23 cellular contexts compared by ENCODE assay signal in the genomic region with DNA sequence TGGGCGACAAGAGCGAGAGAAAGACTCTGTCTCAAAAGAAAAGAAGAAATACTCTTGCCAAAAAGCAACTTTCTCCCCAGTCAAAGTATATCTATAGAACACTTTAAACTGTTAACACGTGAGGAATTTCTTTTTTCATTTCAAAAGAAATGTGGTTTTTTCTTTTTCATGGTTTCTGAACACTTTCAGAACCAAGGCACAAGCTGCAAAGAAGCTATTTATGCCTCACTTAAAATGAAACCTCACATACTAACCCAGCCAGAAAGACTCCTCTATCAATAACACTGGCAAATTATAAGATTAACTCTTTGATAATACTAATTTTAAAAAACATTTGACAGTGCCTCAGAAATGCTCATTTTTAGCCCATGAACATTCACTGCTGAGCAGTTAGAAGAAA. TPM values are rescaled to one million over a fixed set of nuclear protein-coding genes. Genes with fewer than 3 reads are reported as not detected.
A peak's percentile ranks its signal among the peaks of the same experiment; 100 is the strongest.
DNase-seq lines count a peak whose midpoint lies in the region; ATAC-seq and TF ChIP-seq lines count a peak whose summit lies in the region.
"Had no signal": no experiment of that assay in that cellular context is flagged by ENCODE, and none has a peak within 500 bp of the region (broad histone marks: within the 10 kb centered on the region; RNA-seq: fewer than 3 reads in every experiment).

No MANE protein-coding gene starts in this region.

- TF ChIP-seq CTCF in cardiac muscle cell (IDR thresholded peaks at IDR 0.05; ENCODE audit: low read depth, low read length) (no peak), MM.1S (IDR thresholded peaks at IDR 0.05; ENCODE audit: low read length) (no peak)

- no peak overlapping the region for H3K9ac ChIP-seq in MM.1S (ENCODE audit: low read length)
- H3K9ac ChIP-seq: GM23248 had no signal

- H3K4me3 ChIP-seq in cardiac muscle cell: no peak overlapping the region
- H3K4me3 ChIP-seq in MM.1S (ENCODE audit: low read length): peak overlapping the region; percentile 28
- H3K4me3 ChIP-seq: GM23248, HAP-1, MG63, PC-9 had no signal

- H3K4me1 ChIP-seq in cardiac muscle cell (ENCODE audit: low read depth) (peaks cover 49% of the 10 kb centered on the region), MM.1S (ENCODE audit: low read length) (peaks cover 12% of the 10 kb centered on the region)
- H3K4me1 ChIP-seq: HAP-1 had no signal

- no peaks in the 10 kb centered on the region for H4K20me1 ChIP-seq in MM.1S (ENCODE audit: insufficient read depth, low read length)

- DNase-seq in cardiac muscle cell (ENCODE audit: low read depth in 1 of 2, low spot score in 1 of 2): no peak
- DNase-seq in left ventricle myocardium superior: no peak
- DNase-seq in MM.1S: peak; percentile 55
- DNase-seq in left lobe of liver (ENCODE audit: low spot score): no peak
- DNase-seq in substantia nigra (lab: John Stamatoyannopoulos, UW): no peak
- DNase-seq: BE2C; CD4-positive, alpha-beta T cell; GM23248; KBM-7; MG63; NCI-H2029; NCI-H446; NCI-H524 treated with DMSO at 0.1 percent for 48 hours; NCI-H774; NK-92 treated with Interleukin-12 subunit alpha and Interleukin-12 subunit beta, amount 100 ng/mL, for 24 hours; PC-9; SHP77; T-cell had no signal

- intact Hi-C loops in left ventricle myocardium superior (cut with micrococcal nuclease): no loop called here

- peak overlapping the region; percentile 41 for H3K4me2 ChIP-seq in MM.1S (ENCODE audit: low read depth, low read length)
- H3K4me2 ChIP-seq: PC-9 had no signal

- H3F3A ChIP-seq in MM.1S (ENCODE audit: insufficient read depth, low read length): peaks cover 13% of the 10 kb centered on the region

- H3K79me2 ChIP-seq in MM.1S (ENCODE audit: low read length): no peaks in the 10 kb centered on the region

- H3K36me3 ChIP-seq in cardiac muscle cell: peaks cover 55% of the 10 kb centered on the region
- no peaks in the 10 kb centered on the region for H3K36me3 ChIP-seq in MM.1S (replicated peaks; ENCODE audit: insufficient read depth, low read length)

- no peak for ATAC-seq in left ventricle myocardium superior
- ATAC-seq in GM18498 (IDR thresholded peaks at IDR 0.05; ENCODE audit: unreplicated experiment): peak; percentile 64
- peak; percentile 50 for ATAC-seq in GM21360 (IDR thresholded peaks at IDR 0.05; ENCODE audit: unreplicated experiment)
- no peak for ATAC-seq in left lobe of liver
- ATAC-seq in HG03520 (IDR thresholded peaks at IDR 0.05; ENCODE audit: unreplicated experiment): no peak
- ATAC-seq: T-cell had no signal

- no peaks in the 10 kb centered on the region for H3K9me2 ChIP-seq in MM.1S (replicated peaks; ENCODE audit: insufficient read depth, low read length)

- H3K9me3 ChIP-seq in cardiac muscle cell (ENCODE audit: low read depth) (no peaks in the 10 kb centered on the region), MM.1S (replicated peaks; ENCODE audit: insufficient read depth, low read length) (no peaks in the 10 kb centered on the region)
- H3K9me3 ChIP-seq: BE2C, HAP-1, MG63 had no signal

- H3K27ac ChIP-seq in cardiac muscle cell (peak overlapping the region; percentile 79), MM.1S (ENCODE audit: low read length) (peak overlapping the region; percentile 46; the same call in 1 of the 2 replicates), substantia nigra (ENCODE audit: low read depth, low read length, poor library complexity, severe bottlenecking) (no peak overlapping the region)
- H3K27ac ChIP-seq: 22Rv1, GM23248, PC-9 had no signal

- no peaks in the 10 kb centered on the region for H3K27me3 ChIP-seq in cardiac muscle cell
- H3K27me3 ChIP-seq in MM.1S (replicated peaks; ENCODE audit: insufficient read depth, low read length): no peaks in the 10 kb centered on the region
- H3K27me3 ChIP-seq: BE2C, MG63 had no signal

- H2AFZ ChIP-seq in MM.1S (ENCODE audit: low read length): no peak overlapping the region
- H2AFZ ChIP-seq: GM23248, PC-9 had no signal

RNA-seq across cellular contexts. Expression of gene TBX20, which starts 20.9 kb away (rescaled TPM):
- 240 and 482 TPM in 2 replicates for total RNA-seq in cardiac muscle cell
- polyA plus RNA-seq in cardiac muscle cell: 25.0 and 40.1 TPM in 2 replicates
- total RNA-seq in left ventricle myocardium superior: 193 TPM
- 1.5 TPM for total RNA-seq in left lobe of liver
- total RNA-seq: GM23248 had no signal
- polyA plus RNA-seq: GM23248 had no signal

Comparison
In these comparisons a context has a peak if more than half of its experiments do, and no peak if none do; other contexts are left out.
1. ATAC-seq: peak in GM18498 (single experiment) and GM21360 (single experiment); none in left ventricle myocardium superior (single experiment), left lobe of liver (single experiment) and HG03520 (single experiment).
2. RNA of gene TBX20, which starts 20.9 kb away (total RNA-seq): 240 to 482 TPM in cardiac muscle cell and 193 TPM in left ventricle myocardium superior (single experiment); 1.5 TPM in left lobe of liver (single experiment); every median in the first group is over 10 times any median in the second.